In the genomic region with DNA sequence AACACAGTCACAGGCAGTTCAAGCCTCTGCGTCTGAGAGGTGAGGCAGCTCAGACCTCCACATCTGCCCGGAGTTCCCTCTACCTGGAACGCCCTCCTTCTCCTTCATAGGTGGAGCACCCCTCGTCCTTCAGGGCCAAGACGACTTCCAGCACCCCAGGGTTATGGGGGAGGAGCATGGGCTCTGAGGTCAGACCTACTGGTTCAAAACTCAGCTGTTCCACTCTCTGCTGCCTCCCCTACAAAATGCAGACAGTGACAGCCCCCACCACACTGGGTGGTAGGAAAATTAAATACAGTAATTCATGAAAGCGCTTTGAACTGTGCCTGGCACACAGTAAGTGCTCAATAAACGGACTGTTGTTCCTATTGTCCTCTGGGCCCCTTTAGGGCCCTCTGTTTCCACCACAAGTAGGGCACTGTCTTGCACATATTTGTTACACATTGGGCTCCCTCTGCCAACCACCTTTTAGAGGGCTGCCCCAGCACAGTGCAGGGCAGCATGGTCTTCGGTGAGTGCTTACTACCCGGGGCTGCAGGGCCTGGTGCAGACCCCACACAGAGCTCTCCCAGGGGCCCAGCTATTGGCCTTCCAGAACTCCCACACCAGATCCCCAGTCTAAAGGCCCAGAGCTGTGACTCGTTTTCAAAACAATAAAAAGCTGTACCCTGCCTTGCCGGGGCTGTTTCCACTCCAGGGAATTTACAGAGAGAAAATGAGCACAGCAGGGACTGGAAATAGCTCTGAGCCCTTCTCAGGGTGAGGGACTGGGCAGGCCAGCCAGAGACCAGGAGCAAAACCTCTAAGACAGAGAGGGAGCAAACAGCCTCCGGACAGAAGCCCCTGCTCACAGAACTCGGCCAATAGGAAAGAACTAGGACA, we compare ENCODE assay signal across 1 cellular context.
TF ChIP-seq lines count a peak whose summit lies in the region.

No MANE protein-coding gene starts in this region.

TF ChIP-seq in WTC11, 78 proteins besides CTCF, POLR2A, EP300 and RAD21 (continued from another document):
- TF ChIP-seq, protein P1, sequence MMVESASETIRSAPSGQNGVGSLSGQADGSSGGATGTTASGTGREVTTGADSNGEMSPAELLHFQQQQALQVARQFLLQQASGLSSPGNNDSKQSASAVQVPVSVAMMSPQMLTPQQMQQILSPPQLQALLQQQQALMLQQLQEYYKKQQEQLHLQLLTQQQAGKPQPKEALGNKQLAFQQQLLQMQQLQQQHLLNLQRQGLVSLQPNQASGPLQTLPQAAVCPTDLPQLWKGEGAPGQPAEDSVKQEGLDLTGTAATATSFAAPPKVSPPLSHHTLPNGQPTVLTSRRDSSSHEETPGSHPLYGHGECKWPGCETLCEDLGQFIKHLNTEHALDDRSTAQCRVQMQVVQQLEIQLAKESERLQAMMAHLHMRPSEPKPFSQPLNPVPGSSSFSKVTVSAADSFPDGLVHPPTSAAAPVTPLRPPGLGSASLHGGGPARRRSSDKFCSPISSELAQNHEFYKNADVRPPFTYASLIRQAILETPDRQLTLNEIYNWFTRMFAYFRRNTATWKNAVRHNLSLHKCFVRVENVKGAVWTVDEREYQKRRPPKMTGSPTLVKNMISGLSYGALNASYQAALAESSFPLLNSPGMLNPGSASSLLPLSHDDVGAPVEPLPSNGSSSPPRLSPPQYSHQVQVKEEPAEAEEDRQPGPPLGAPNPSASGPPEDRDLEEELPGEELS (CRISPR knock-in tag; IDR thresholded peaks at IDR 0.05): no peak
- no peak for TF ChIP-seq GRHL2 (CRISPR knock-in tag; IDR thresholded peaks at IDR 0.05; ENCODE audit: insufficient replicate concordance, severe bottlenecking)
- TF ChIP-seq ZNF138 (CRISPR knock-in tag; conservative IDR thresholded peaks at IDR 0.05): no peak
- no peak for TF ChIP-seq SOX15 (CRISPR knock-in tag; IDR thresholded peaks at IDR 0.05)
- TF ChIP-seq, protein P2, sequence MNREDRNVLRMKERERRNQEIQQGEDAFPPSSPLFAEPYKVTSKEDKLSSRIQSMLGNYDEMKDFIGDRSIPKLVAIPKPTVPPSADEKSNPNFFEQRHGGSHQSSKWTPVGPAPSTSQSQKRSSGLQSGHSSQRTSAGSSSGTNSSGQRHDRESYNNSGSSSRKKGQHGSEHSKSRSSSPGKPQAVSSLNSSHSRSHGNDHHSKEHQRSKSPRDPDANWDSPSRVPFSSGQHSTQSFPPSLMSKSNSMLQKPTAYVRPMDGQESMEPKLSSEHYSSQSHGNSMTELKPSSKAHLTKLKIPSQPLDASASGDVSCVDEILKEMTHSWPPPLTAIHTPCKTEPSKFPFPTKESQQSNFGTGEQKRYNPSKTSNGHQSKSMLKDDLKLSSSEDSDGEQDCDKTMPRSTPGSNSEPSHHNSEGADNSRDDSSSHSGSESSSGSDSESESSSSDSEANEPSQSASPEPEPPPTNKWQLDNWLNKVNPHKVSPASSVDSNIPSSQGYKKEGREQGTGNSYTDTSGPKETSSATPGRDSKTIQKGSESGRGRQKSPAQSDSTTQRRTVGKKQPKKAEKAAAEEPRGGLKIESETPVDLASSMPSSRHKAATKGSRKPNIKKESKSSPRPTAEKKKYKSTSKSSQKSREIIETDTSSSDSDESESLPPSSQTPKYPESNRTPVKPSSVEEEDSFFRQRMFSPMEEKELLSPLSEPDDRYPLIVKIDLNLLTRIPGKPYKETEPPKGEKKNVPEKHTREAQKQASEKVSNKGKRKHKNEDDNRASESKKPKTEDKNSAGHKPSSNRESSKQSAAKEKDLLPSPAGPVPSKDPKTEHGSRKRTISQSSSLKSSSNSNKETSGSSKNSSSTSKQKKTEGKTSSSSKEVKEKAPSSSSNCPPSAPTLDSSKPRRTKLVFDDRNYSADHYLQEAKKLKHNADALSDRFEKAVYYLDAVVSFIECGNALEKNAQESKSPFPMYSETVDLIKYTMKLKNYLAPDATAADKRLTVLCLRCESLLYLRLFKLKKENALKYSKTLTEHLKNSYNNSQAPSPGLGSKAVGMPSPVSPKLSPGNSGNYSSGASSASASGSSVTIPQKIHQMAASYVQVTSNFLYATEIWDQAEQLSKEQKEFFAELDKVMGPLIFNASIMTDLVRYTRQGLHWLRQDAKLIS (CRISPR knock-in tag; IDR thresholded peaks at IDR 0.05; ENCODE audit: borderline replicate concordance): no peak
- TF ChIP-seq, protein P3, sequence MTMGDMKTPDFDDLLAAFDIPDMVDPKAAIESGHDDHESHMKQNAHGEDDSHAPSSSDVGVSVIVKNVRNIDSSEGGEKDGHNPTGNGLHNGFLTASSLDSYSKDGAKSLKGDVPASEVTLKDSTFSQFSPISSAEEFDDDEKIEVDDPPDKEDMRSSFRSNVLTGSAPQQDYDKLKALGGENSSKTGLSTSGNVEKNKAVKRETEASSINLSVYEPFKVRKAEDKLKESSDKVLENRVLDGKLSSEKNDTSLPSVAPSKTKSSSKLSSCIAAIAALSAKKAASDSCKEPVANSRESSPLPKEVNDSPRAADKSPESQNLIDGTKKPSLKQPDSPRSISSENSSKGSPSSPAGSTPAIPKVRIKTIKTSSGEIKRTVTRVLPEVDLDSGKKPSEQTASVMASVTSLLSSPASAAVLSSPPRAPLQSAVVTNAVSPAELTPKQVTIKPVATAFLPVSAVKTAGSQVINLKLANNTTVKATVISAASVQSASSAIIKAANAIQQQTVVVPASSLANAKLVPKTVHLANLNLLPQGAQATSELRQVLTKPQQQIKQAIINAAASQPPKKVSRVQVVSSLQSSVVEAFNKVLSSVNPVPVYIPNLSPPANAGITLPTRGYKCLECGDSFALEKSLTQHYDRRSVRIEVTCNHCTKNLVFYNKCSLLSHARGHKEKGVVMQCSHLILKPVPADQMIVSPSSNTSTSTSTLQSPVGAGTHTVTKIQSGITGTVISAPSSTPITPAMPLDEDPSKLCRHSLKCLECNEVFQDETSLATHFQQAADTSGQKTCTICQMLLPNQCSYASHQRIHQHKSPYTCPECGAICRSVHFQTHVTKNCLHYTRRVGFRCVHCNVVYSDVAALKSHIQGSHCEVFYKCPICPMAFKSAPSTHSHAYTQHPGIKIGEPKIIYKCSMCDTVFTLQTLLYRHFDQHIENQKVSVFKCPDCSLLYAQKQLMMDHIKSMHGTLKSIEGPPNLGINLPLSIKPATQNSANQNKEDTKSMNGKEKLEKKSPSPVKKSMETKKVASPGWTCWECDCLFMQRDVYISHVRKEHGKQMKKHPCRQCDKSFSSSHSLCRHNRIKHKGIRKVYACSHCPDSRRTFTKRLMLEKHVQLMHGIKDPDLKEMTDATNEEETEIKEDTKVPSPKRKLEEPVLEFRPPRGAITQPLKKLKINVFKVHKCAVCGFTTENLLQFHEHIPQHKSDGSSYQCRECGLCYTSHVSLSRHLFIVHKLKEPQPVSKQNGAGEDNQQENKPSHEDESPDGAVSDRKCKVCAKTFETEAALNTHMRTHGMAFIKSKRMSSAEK (CRISPR knock-in tag; IDR thresholded peaks at IDR 0.05; ENCODE audit: borderline replicate concordance): no peak
- TF ChIP-seq, protein P4, sequence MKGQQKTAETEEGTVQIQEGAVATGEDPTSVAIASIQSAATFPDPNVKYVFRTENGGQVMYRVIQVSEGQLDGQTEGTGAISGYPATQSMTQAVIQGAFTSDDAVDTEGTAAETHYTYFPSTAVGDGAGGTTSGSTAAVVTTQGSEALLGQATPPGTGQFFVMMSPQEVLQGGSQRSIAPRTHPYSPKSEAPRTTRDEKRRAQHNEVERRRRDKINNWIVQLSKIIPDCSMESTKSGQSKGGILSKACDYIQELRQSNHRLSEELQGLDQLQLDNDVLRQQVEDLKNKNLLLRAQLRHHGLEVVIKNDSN (CRISPR knock-in tag; IDR thresholded peaks at IDR 0.05): no peak
- TF ChIP-seq ZBTB21 (CRISPR knock-in tag; IDR thresholded peaks at IDR 0.05; ENCODE audit: borderline replicate concordance): no peak
- no peak for TF ChIP-seq ZNF671 (CRISPR knock-in tag; IDR thresholded peaks at IDR 0.05)
